ENCODE assay signal across 8 cellular contexts in the genomic region with DNA sequence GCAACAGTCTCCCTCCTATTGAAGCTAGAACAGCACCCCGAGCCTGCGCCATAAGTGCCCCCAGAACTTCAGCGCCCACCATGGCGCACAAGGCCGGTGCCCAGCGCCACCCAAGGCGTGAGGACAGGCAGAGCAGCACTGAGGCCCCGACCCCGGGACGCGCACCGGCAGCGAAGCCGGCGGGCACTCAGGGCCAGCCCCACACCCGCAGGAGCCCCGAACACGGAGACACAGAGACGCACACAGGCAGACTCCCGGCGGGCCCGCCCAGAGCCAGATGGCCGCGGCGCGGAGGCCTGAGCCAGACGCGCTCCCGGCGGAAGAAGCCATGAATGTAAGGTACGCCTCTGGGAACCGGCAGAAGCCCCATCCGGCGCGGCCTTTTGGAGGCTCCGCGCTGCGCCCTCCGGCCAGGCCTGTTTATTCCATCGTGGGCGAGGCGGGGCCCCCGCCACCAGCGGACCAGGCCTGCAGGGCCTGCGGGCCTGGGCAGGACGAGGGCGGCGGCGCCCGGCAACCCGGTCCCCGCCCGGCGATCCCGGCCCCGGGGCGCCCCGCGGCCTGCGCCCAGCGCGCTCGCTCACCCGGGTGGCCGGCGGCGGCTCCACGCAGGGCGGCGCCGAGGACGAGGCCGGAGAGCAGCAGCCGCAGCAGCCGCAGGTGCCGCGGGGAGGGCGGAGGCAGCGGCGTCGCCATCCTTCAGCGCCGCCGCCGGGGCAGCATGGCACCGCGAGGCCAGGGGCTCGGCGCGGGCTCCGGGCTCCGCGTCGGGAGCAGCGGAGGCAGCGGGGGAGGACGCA. TPM values are rescaled to one million over a fixed set of nuclear protein-coding genes. Genes with fewer than 3 reads are reported as not detected.
DNase-seq lines count a peak whose midpoint lies in the region; ATAC-seq and TF ChIP-seq lines count a peak whose summit lies in the region.

No MANE protein-coding gene starts in this region.

- H3K4me1 ChIP-seq in parathyroid adenoma = peaks cover 2% of the 10 kb centered on the region

- peaks cover 14% of the 10 kb centered on the region for H3K4me1 Mint-ChIP-seq in activated naive CD4-positive, alpha-beta T cell treated with anti-CD3 and anti-CD28 coated beads for 36 hours (ENCODE audit: low read depth)

- no peak overlapping the region for H3K27ac Mint-ChIP-seq in activated naive CD4-positive, alpha-beta T cell treated with anti-CD3 and anti-CD28 coated beads for 36 hours

- H3K9me3 ChIP-seq in WERI-Rb-1 (ENCODE audit: severe bottlenecking) (no peaks in the 10 kb centered on the region), parathyroid adenoma (ENCODE audit: control insufficient read depth, low read length) (no peaks in the 10 kb centered on the region)

- peak overlapping the region; percentile 73 for H3K27ac ChIP-seq in WERI-Rb-1
- peak overlapping the region; percentile 64 for H3K27ac ChIP-seq in parathyroid adenoma

- ATAC-seq in HG03521 (IDR thresholded peaks at IDR 0.05; ENCODE audit: unreplicated experiment) = no peak
- no peak for ATAC-seq in GM18909 (IDR thresholded peaks at IDR 0.05; ENCODE audit: poor library complexity, unreplicated experiment)

- peak overlapping the region; percentile 46 for H3K9ac ChIP-seq in parathyroid adenoma

- CTCF ChIA-PET in activated naive CD4-positive, alpha-beta T cell treated with anti-CD3 and anti-CD28 coated beads for 36 hours (lab: Charles Lee) = interaction anchor here (0.7 to 2.2 kb wide), 5 partner anchors 10 to 38 kb away, joined by 3 to 13 read pairs (median 5); no protein-coding TSS in a partner anchor

- peaks cover 45% of the 10 kb centered on the region for H3K27me3 Mint-ChIP-seq in activated naive CD4-positive, alpha-beta T cell treated with anti-CD3 and anti-CD28 coated beads for 36 hours (ENCODE audit: low read depth)

- no peaks in the 10 kb centered on the region for H3K36me3 Mint-ChIP-seq in activated naive CD4-positive, alpha-beta T cell treated with anti-CD3 and anti-CD28 coated beads for 36 hours (ENCODE audit: low read depth)

- peak overlapping the region; percentile 100 for H3K4me2 ChIP-seq in parathyroid adenoma (ENCODE audit: low read length)

- H3K79me2 ChIP-seq in parathyroid adenoma = no peaks in the 10 kb centered on the region

- H3K36me3 ChIP-seq in WERI-Rb-1 = peaks cover 10% of the 10 kb centered on the region
- no peaks in the 10 kb centered on the region for H3K36me3 ChIP-seq in parathyroid adenoma (ENCODE audit: control insufficient read depth, insufficient read depth, low read length)

- no peak for DNase-seq in activated naive CD4-positive, alpha-beta T cell treated with anti-CD3 and anti-CD28 coated beads for 36 hours
- DNase-seq in activated naive CD4-positive, alpha-beta T cell treated with anti-CD3 and anti-CD28 coated beads, Interleukin-2, amount 50 U/mL, for 16 hours = no peak
- DNase-seq in WERI-Rb-1 (peak; percentile 63), fibroblast of villous mesenchyme (ENCODE audit: low read depth) (peak; percentile 55), SKM-1 (lab: John Stamatoyannopoulos, UW; ENCODE audit: unreplicated experiment) (no peak)

- intact Hi-C loops in activated naive CD4-positive, alpha-beta T cell treated with anti-CD3 and anti-CD28 coated beads for 36 hours (cut with micrococcal nuclease) = loop anchor here (1.0 to 5.0 kb wide), 3 partner anchors 22 to 192 kb away; no protein-coding TSS in a partner anchor

- H3K4me3 ChIP-seq in WERI-Rb-1 (ENCODE audit: low read depth, low read length) (peak overlapping the region; percentile 68), fibroblast of villous mesenchyme (ENCODE audit: low read depth, low read length) (peak overlapping the region; percentile 60), parathyroid adenoma (ENCODE audit: low read depth, low read length) (peak overlapping the region; percentile 68)

- no peaks in the 10 kb centered on the region for H3K9me3 Mint-ChIP-seq in activated naive CD4-positive, alpha-beta T cell treated with anti-CD3 and anti-CD28 coated beads for 36 hours

- H3K4me3 Mint-ChIP-seq in activated naive CD4-positive, alpha-beta T cell treated with anti-CD3 and anti-CD28 coated beads for 36 hours = peak overlapping the region; percentile 50

- H3K27me3 ChIP-seq in WERI-Rb-1 (ENCODE audit: insufficient read depth, low read depth, severe bottlenecking) (peaks cover 9% of the 10 kb centered on the region), parathyroid adenoma (ENCODE audit: control insufficient read depth, insufficient read depth, low read length) (no peaks in the 10 kb centered on the region)

- H2AFZ ChIP-seq in parathyroid adenoma = peak overlapping the region; percentile 87

- no peak for TF ChIP-seq CTCF in WERI-Rb-1 (IDR thresholded peaks at IDR 0.05; ENCODE audit: low read depth, low read length)
- no peak for TF ChIP-seq CTCF in fibroblast of villous mesenchyme (IDR thresholded peaks at IDR 0.05; ENCODE audit: insufficient read depth, low read depth, low read length)
- TF ChIP-seq CTCF in parathyroid adenoma (IDR thresholded peaks at IDR 0.05) = no peak

RNA-seq across cellular contexts. Expression of a gene that starts 0.5 kb away (rescaled TPM):
- total RNA-seq in activated naive CD4-positive, alpha-beta T cell treated with anti-CD3 and anti-CD28 coated beads for 36 hours = 10 to 100 TPM; 14.2 to 15.9 TPM
- total RNA-seq in fibroblast of villous mesenchyme = 6.4 and 13.0 TPM in 2 replicates

RNA-seq across cellular contexts. Expression of a gene that starts 8.4 kb away (rescaled TPM):
- not detected for total RNA-seq in activated naive CD4-positive, alpha-beta T cell treated with anti-CD3 and anti-CD28 coated beads for 36 hours
- not detected in 2 replicates for total RNA-seq in fibroblast of villous mesenchyme

RNA-seq across cellular contexts. Expression of a gene that starts 13.6 kb away (rescaled TPM):
- not detected for total RNA-seq in activated naive CD4-positive, alpha-beta T cell treated with anti-CD3 and anti-CD28 coated beads for 36 hours
- total RNA-seq in fibroblast of villous mesenchyme = not detected in 2 replicates

RNA-seq across cellular contexts. Expression of a gene that starts 17.5 kb away (rescaled TPM):
- total RNA-seq in activated naive CD4-positive, alpha-beta T cell treated with anti-CD3 and anti-CD28 coated beads for 36 hours = 1 to 10 TPM; 4.1 to 4.7 TPM
- total RNA-seq in fibroblast of villous mesenchyme = 14.7 and 15.5 TPM in 2 replicates

RNA-seq across cellular contexts. Expression of a gene that starts 24.9 kb away (rescaled TPM):
- total RNA-seq in activated naive CD4-positive, alpha-beta T cell treated with anti-CD3 and anti-CD28 coated beads for 36 hours = 1 to 10 TPM; 3.8 to 3.9 TPM
- total RNA-seq in fibroblast of villous mesenchyme = 5.2 TPM in 2 replicates

Comparison
In these comparisons a context has a peak if more than half of its experiments do, and no peak if none do; other contexts are left out.
1. DNase-seq: peak in WERI-Rb-1 (single experiment) and fibroblast of villous mesenchyme (single experiment); none in activated naive CD4-positive, alpha-beta T cell treated with anti-CD3 and anti-CD28 coated beads for 36 hours (single experiment), activated naive CD4-positive, alpha-beta T cell treated with anti-CD3 and anti-CD28 coated beads, Interleukin-2, amount 50 U/mL, for 16 hours (single experiment) and SKM-1 (single experiment).
2. Peak in every context shown above with its lines, with median percentiles within 50 percentile points of each other: H3K4me3 ChIP-seq.